8 cellular contexts compared by ENCODE assay signal in the genomic region with DNA sequence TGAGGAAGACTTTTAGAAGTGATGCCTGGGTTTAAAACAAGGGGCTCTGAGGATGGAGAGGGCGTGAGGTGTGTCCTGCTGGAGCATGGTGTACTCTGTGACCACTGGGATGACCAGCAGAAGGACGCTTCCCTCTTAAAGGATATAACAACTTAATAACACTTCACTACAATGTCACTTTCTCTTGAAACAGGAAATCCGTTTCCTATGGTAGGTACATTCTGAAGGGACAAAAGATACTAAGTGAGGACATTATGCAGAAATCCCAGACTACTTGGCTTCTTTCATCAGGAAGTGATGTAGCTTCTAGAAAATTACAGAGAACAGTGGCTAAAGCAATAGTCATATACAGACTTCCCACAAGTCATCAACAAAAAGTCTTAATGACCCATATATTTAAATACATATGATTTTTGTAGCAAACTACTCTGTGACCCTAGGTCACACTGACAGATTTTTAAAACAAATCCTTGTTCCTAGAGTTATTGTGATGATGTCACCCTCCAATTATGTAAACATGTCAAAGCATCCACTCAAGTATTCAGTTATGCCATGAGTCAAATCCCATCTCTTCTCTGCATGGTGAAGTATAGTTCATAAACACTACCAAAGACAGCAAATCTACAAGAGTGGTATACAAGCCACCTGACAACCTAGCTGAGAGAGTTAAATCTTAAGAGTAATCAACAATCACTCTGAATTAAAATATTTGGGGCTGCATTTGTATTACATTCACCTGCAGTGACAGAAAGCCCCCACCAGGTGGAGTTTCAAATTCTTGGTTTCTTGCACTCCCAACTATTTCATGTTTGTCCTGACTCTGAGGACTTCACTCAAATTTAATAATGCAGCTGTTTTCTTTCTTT. TPM values are rescaled to one million over a fixed set of nuclear protein-coding genes. Genes with fewer than 3 reads are reported as not detected.
A peak's percentile ranks its signal among the peaks of the same experiment; 100 is the strongest.
DNase-seq lines count a peak whose midpoint lies in the region; ATAC-seq, FAIRE-seq and TF ChIP-seq lines count a peak whose summit lies in the region.

No MANE protein-coding gene starts in this region.

- TF ChIP-seq CTCF in NB4 (IDR thresholded peaks at IDR 0.05; ENCODE audit: low read depth, low read length): peak; percentile 70
- peak; percentile 79 to 88 (median 82) for TF ChIP-seq CTCF in prostate gland (IDR thresholded peaks at IDR 0.05)

- no peaks in the 10 kb centered on the region for H3K4me1 ChIP-seq in prostate gland (replicated peaks)

- FAIRE-seq in frontal cortex (lab: Jason Lieb, UNC): peak; percentile 72

- intact Hi-C loops in prostate gland (cut with DNase I): loop anchor here (2.0 to 10.0 kb wide), 2 partner anchors 123 to 709 kb away; no protein-coding TSS in a partner anchor

- H3K9me3 ChIP-seq in prostate gland: no peaks in the 10 kb centered on the region

- H3K27me3 ChIP-seq in prostate gland (replicated peaks; ENCODE audit: insufficient read depth): no peaks in the 10 kb centered on the region

- ATAC-seq in GM18498 (IDR thresholded peaks at IDR 0.05; ENCODE audit: unreplicated experiment) (no peak), GM21786 (IDR thresholded peaks at IDR 0.05; ENCODE audit: unreplicated experiment) (no peak)

- 74% methylated on average over 3 of the region's 3 CpGs for WGBS in prostate gland

- no peaks in the 10 kb centered on the region for H3K36me3 ChIP-seq in prostate gland

- no peak overlapping the region for H3K4me3 ChIP-seq in NB4 (ENCODE audit: low read depth, low read length)
- no peak overlapping the region for H3K4me3 ChIP-seq in prostate gland

- TF ChIP-seq POLR2A in NB4 (IDR thresholded peaks at IDR 0.05; ENCODE audit: extremely low read depth, insufficient read length): no peak
- TF ChIP-seq POLR2A in prostate gland (IDR thresholded peaks at IDR 0.05): no peak

- no peak overlapping the region for H3K27ac ChIP-seq in prostate gland

- DNase-seq in SHP77 treated with DMSO at 0.1 percent for 48 hours (lab: John Stamatoyannopoulos, UW) (peak; percentile 1), SHP77 (lab: John Stamatoyannopoulos, UW) (no peak), NB4 (ENCODE audit: low read depth) (peak; percentile 49), activated T-cell treated with anti-CD3 and anti-CD28 coated beads for 4 hours (peak; percentile 27), frontal cortex (ENCODE audit: low spot score in 2 of 2) (peak; percentile 36 to 53), prostate gland (ENCODE audit: low spot score) (peak; percentile 23)

RNA-seq across cellular contexts. Expression of a gene that starts 32.8 kb away (rescaled TPM):
- total RNA-seq in frontal cortex (39.1 TPM), prostate gland (10 to 100 TPM; 23.8 to 43.6 TPM)

Comparison
In these comparisons a context has a peak if more than half of its experiments do, and no peak if none do; other contexts are left out.
1. DNase-seq: peak in SHP77 treated with DMSO at 0.1 percent for 48 hours (single experiment), NB4 (single experiment), activated T-cell treated with anti-CD3 and anti-CD28 coated beads for 4 hours (single experiment), frontal cortex (2 of 2) and prostate gland (single experiment); none in SHP77 (0 of 2).